9 cellular contexts compared by ENCODE assay signal in genomic region chr15:50225057-50225456, GRCh38. TPM values are rescaled to one million over a fixed set of nuclear protein-coding genes. Genes with fewer than 3 reads are reported as not detected.
"Had no signal": no experiment of that assay in that cellular context is flagged by ENCODE, and none has a peak within 500 bp of the region (broad histone marks: within the 10 kb centered on the region; RNA-seq: fewer than 3 reads in every experiment).

No MANE protein-coding gene starts in this region.

- DNase-seq: Karpas-422, KBM-7, KG1 had no signal

- H3K4me2 ChIP-seq: KMS-11 had no signal

- H3K27ac ChIP-seq: HL-60, KMS-11 had no signal

- H3K9ac ChIP-seq: KMS-11 had no signal

- FAIRE-seq: HTR-8/SVneo had no signal

RNA-seq across cellular contexts. Expression of gene HDC, which starts 40.5 kb away (rescaled TPM):
- total RNA-seq: HT-29, HT1080 had no signal
- polyA plus RNA-seq: IgD-negative memory B cell had no signal

RNA-seq across cellular contexts. Expression of gene SLC27A2, which starts 43.1 kb away (rescaled TPM):
- total RNA-seq: HT1080 had no signal
